16 cellular contexts compared by ENCODE assay signal in the genomic region with DNA sequence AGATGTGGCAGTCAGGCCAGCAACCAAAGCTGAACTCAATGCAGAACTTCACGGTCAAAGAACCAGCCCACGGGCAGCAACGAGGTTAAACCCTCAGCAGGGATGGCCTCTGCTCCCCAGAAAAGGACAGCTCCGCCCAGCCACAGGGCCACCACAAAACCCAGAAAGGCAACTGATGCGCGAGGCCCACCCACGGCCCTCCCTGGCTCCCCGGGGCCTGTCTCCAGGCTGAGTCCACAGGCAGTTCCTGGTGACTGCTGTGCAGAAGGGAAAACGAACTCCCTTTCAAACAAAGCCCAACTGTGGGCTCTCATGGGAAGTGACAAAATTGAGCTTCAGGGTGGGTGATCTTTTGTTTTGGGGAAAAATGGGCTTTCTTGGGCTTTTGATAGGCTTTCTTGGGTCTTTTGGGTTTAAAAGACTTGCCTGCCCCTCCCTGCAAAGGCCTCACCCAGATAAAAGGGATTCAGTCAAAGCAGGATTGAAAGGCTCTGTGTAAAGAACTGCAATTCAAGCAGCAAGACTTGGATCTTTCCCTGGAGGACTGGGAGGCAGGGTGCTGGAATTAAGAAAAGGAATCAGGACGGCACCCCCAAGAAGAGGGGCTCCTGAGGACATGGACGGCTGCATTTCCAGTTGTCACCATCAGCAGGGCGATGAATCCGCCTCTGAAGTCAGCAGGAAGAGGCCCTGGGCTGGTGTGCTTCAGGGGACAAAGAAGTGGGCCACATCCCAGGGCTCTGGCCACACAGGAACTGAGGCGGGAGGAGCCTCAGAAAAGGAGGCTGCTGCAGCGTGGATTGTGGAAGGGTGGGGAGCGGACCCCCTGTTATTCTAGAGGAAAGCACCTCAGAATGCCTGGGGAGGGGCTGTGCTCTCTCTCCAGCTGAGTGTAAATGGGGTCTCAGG.
DNase-seq lines count a peak whose midpoint lies in the region; ATAC-seq lines count a peak whose summit lies in the region.
"Had no signal": no experiment of that assay in that cellular context is flagged by ENCODE, and none has a peak within 500 bp of the region (broad histone marks: within the 10 kb centered on the region; RNA-seq: fewer than 3 reads in every experiment).

No MANE protein-coding gene starts in this region.

- no peaks in the 10 kb centered on the region for H3K9me3 ChIP-seq in T-helper 17 cell (ENCODE audit: control insufficient read depth, low read length, poor library complexity, severe bottlenecking)
- no peaks in the 10 kb centered on the region for H3K9me3 ChIP-seq in ectodermal cell (ENCODE audit: control insufficient read depth, low read length)
- H3K9me3 ChIP-seq: A549 had no signal

- H3K36me3 ChIP-seq in ectodermal cell (ENCODE audit: control insufficient read depth, insufficient read depth, low read length) = no peaks in the 10 kb centered on the region

- WGBS in ectodermal cell, 2 experiments = 35 to 36% methylated on average over 16 of the region's 16 CpGs

- no peaks in the 10 kb centered on the region for H3K27me3 Mint-ChIP-seq in activated CD8-positive, alpha-beta memory T cell treated with anti-CD3 and anti-CD28 coated beads, Interleukin-2, amount 10 ng/mL, durations not matched to agents 7 days and 5 days
- H3K27me3 Mint-ChIP-seq in T-helper 17 cell = no peaks in the 10 kb centered on the region

- H3K4me1 Mint-ChIP-seq in activated CD8-positive, alpha-beta memory T cell treated with anti-CD3 and anti-CD28 coated beads, Interleukin-2, amount 10 ng/mL, durations not matched to agents 7 days and 5 days = peaks cover 39% of the 10 kb centered on the region
- peaks cover 48% of the 10 kb centered on the region for H3K4me1 Mint-ChIP-seq in T-helper 17 cell

- H3K4me1 ChIP-seq in ectodermal cell (ENCODE audit: control insufficient read depth, insufficient read depth, low read length) = peaks cover 13% of the 10 kb centered on the region
- H3K4me1 ChIP-seq: A549 had no signal

- no peak overlapping the region for H3K4me3 Mint-ChIP-seq in activated CD8-positive, alpha-beta memory T cell treated with anti-CD3 and anti-CD28 coated beads, Interleukin-2, amount 10 ng/mL, durations not matched to agents 7 days and 5 days
- peak overlapping the region; percentile 80 for H3K4me3 Mint-ChIP-seq in T-helper 17 cell
- H3K4me3 Mint-ChIP-seq: dendritic cell treated with granulocyte-macrophage colony-stimulating factor and Interleukin-4, amounts not matched to agents 40 ng/mL and 50 ng/mL, for 4 days had no signal

- peak overlapping the region; percentile 52 for H3K27ac ChIP-seq in ectodermal cell (ENCODE audit: insufficient read depth, low read depth, low read length, poor library complexity, severe bottlenecking)
- H3K27ac ChIP-seq: A549 had no signal

- peaks cover 3% of the 10 kb centered on the region for H3K9me3 Mint-ChIP-seq in activated CD8-positive, alpha-beta memory T cell treated with anti-CD3 and anti-CD28 coated beads, Interleukin-2, amount 10 ng/mL, durations not matched to agents 7 days and 5 days (ENCODE audit: low read depth)
- H3K9me3 Mint-ChIP-seq: dendritic cell treated with granulocyte-macrophage colony-stimulating factor and Interleukin-4, amounts not matched to agents 40 ng/mL and 50 ng/mL, for 4 days had no signal

- ATAC-seq in activated CD8-positive, alpha-beta memory T cell treated with anti-CD3 and anti-CD28 coated beads, Interleukin-2, amount 10 ng/mL, durations not matched to agents 7 days and 5 days = peak; percentile 43
- ATAC-seq in T-helper 17 cell = no peak
- ATAC-seq: A549 had no signal

- H3K27ac Mint-ChIP-seq in activated CD8-positive, alpha-beta memory T cell treated with anti-CD3 and anti-CD28 coated beads, Interleukin-2, amount 10 ng/mL, durations not matched to agents 7 days and 5 days = peak overlapping the region; percentile 96
- peak overlapping the region; percentile 88 for H3K27ac Mint-ChIP-seq in T-helper 17 cell
- H3K27ac Mint-ChIP-seq: dendritic cell treated with granulocyte-macrophage colony-stimulating factor and Interleukin-4, amounts not matched to agents 40 ng/mL and 50 ng/mL, for 4 days had no signal

- H3K36me3 Mint-ChIP-seq in activated CD8-positive, alpha-beta memory T cell treated with anti-CD3 and anti-CD28 coated beads, Interleukin-2, amount 10 ng/mL, durations not matched to agents 7 days and 5 days = peaks cover 9% of the 10 kb centered on the region
- no peaks in the 10 kb centered on the region for H3K36me3 Mint-ChIP-seq in T-helper 17 cell (ENCODE audit: low read depth)

- CTCF ChIA-PET in activated CD8-positive, alpha-beta memory T cell treated with anti-CD3 and anti-CD28 coated beads, Interleukin-2, amount 10 ng/mL, durations not matched to agents 7 days and 5 days (lab: Charles Lee) = interaction anchor here (0.7 kb wide), 1 partner anchor 11 kb away, joined by 4 read pairs; no protein-coding TSS in a partner anchor

- H3K4me3 ChIP-seq in ectodermal cell (ENCODE audit: insufficient read depth, low read depth, low read length) = no peak overlapping the region
- H3K4me3 ChIP-seq: A549 had no signal

- DNase-seq in activated CD8-positive, alpha-beta memory T cell treated with anti-CD3 and anti-CD28 coated beads, Interleukin-2, amount 10 ng/mL, durations not matched to agents 7 days and 5 days = peak; percentile 60
- DNase-seq in activated CD8-positive, alpha-beta memory T cell treated with anti-CD3 and anti-CD28 coated beads, Interleukin-2, amount 50 U/mL, for 4 hours = no peak
- no peak for DNase-seq in T-helper 17 cell
- DNase-seq in stimulated activated CD8-positive, alpha-beta memory T cell treated with anti-CD3 and anti-CD28 coated beads, Interleukin-4, amount 100 ng/mL, for 48 hours = peak; percentile 40
- DNase-seq in AG20443 (ENCODE audit: low spot score) = no peak
- DNase-seq in superior temporal gyrus (ENCODE audit: extremely low spot score) = no peak
- no peak for DNase-seq in kidney glomerular epithelial cell (lab: John Stamatoyannopoulos, UW)
- DNase-seq: DMS 273 treated with DMSO at 0.1 percent for 48 hours, H7, hypothalamus, NCI-H1694 treated with DMSO at 0.1 percent for 48 hours, NCI-H526, occipital lobe had no signal

- H3K27me3 ChIP-seq in ectodermal cell (ENCODE audit: control insufficient read depth, insufficient read depth, low read length, poor library complexity, severe bottlenecking) = no peaks in the 10 kb centered on the region

Comparison
In these comparisons a context has a peak if more than half of its experiments do, and no peak if none do; other contexts are left out.
1. DNase-seq: peak in activated CD8-positive, alpha-beta memory T cell treated with anti-CD3 and anti-CD28 coated beads, Interleukin-2, amount 10 ng/mL, durations not matched to agents 7 days and 5 days (single experiment) and stimulated activated CD8-positive, alpha-beta memory T cell treated with anti-CD3 and anti-CD28 coated beads, Interleukin-4, amount 100 ng/mL, for 48 hours (single experiment); none in activated CD8-positive, alpha-beta memory T cell treated with anti-CD3 and anti-CD28 coated beads, Interleukin-2, amount 50 U/mL, for 4 hours (single experiment), T-helper 17 cell (0 of 3), AG20443 (single experiment), superior temporal gyrus (single experiment) and kidney glomerular epithelial cell (single experiment).